In the genomic region with DNA sequence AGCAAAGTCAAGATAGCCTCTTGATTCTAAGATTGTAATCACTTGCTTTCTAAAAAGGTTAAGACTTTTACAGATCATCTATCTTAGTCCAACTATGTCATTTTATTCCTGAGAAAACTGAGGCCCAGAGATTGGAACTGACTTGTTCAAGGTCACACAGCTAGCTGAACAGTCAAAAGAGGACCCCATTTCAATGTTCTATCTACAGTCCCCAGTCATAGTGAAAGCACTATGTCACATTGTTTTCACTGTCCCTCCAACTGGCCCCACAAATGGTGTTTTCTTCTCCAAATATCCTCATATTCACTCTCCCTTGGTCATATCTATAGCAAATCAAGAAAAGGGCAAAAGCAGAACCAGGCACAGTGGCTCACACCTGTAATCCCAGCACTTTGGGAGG, we compare ENCODE assay signal across 9 cellular contexts.
"Had no signal": no experiment of that assay in that cellular context is flagged by ENCODE, and none has a peak within 500 bp of the region (broad histone marks: within the 10 kb centered on the region; RNA-seq: fewer than 3 reads in every experiment).

No MANE protein-coding gene starts in this region.

- H3K4me3 Mint-ChIP-seq: HFFc6 had no signal

- FAIRE-seq: HTR-8/SVneo, K562 had no signal

- H3K9me3 Mint-ChIP-seq: HFFc6 had no signal

- DNase-seq: GM23248, GOT3, H7, HFFc6, IMR-90 had no signal

- H3K27ac ChIP-seq: GM23248 had no signal

- H3K27ac Mint-ChIP-seq: HFFc6 had no signal

- H3K4me1 ChIP-seq: HAP-1 had no signal

- ATAC-seq: HCT116, K562 had no signal

- H3K9me3 ChIP-seq: HAP-1 had no signal

- H3K36me3 ChIP-seq: HAP-1 had no signal

- H3K4me3 ChIP-seq: GM23248, HAP-1, K562 had no signal
